In genomic region chr5:134436523-134437339, GRCh38 we compare ENCODE assay signal across 8 cellular contexts. TPM values are rescaled to one million over a fixed set of nuclear protein-coding genes. Genes with fewer than 3 reads are reported as not detected.
DNase-seq lines count a peak whose midpoint lies in the region; ATAC-seq and TF ChIP-seq lines count a peak whose summit lies in the region.

No MANE protein-coding gene starts in this region.

- H3K4me1 ChIP-seq in esophagus muscularis mucosa (peaks cover 37 to 46% (median 43%) of the 10 kb centered on the region in 4 donors), neural progenitor cell (no peaks in the 10 kb centered on the region), thymus (ENCODE audit: control insufficient read depth, insufficient read depth, low read length) (peaks cover 2% of the 10 kb centered on the region)

- no peaks in the 10 kb centered on the region for H3F3A ChIP-seq in neural progenitor cell (ENCODE audit: low read depth)

- H3K9me3 ChIP-seq in esophagus muscularis mucosa (no peaks in the 10 kb centered on the region), neural progenitor cell (ENCODE audit: low read depth) (no peaks in the 10 kb centered on the region), thymus (ENCODE audit: control insufficient read depth) (no peaks in the 10 kb centered on the region)

- 14% methylated on average over 13 of the region's 20 CpGs for WGBS in esophagus muscularis mucosa
- WGBS in thymus: 21% methylated on average over 20 of the region's 20 CpGs

- H3K4me1 Mint-ChIP-seq in neural progenitor cell: peaks cover 5% of the 10 kb centered on the region

- TF ChIP-seq CTCF in esophagus muscularis mucosa (IDR thresholded peaks at IDR 0.05) (no peak), neural progenitor cell (IDR thresholded peaks at IDR 0.05) (no peak)

- peak; percentile 71 for ATAC-seq in HG03060 (IDR thresholded peaks at IDR 0.05; ENCODE audit: low read depth, unreplicated experiment)

- H3K9ac ChIP-seq in neural progenitor cell: no peak overlapping the region

- no peaks in the 10 kb centered on the region for H3K27me3 ChIP-seq in esophagus muscularis mucosa
- H3K27me3 ChIP-seq in neural progenitor cell: no peaks in the 10 kb centered on the region
- no peaks in the 10 kb centered on the region for H3K27me3 ChIP-seq in thymus (ENCODE audit: control insufficient read depth, insufficient read depth)

- no peak for TF ChIP-seq POLR2A in esophagus muscularis mucosa (IDR thresholded peaks at IDR 0.05; ENCODE audit: low read depth)

- H3K4me2 ChIP-seq in neural progenitor cell: no peak overlapping the region

- H3K79me2 ChIP-seq in neural progenitor cell (ENCODE audit: low read depth): no peaks in the 10 kb centered on the region

- H3K27ac ChIP-seq in esophagus muscularis mucosa (replicated peaks in 1 of 4): peak overlapping the region; percentile 83 to 92 (median 86)
- H3K27ac ChIP-seq in neural progenitor cell: no peak overlapping the region
- H3K27ac ChIP-seq in thymus (ENCODE audit: low read depth): peak overlapping the region; percentile 11

- H3K36me3 ChIP-seq in esophagus muscularis mucosa: no peaks in the 10 kb centered on the region
- H3K36me3 ChIP-seq in neural progenitor cell: no peaks in the 10 kb centered on the region
- H3K36me3 ChIP-seq in thymus (ENCODE audit: control insufficient read depth, insufficient read depth): no peaks in the 10 kb centered on the region

- no peak overlapping the region for H3K4me3 Mint-ChIP-seq in neural progenitor cell

- H2AFZ ChIP-seq in neural progenitor cell (replicated peaks): peak overlapping the region; percentile 33

- no peak for TF ChIP-seq EP300 in esophagus muscularis mucosa (IDR thresholded peaks at IDR 0.05)

- intact Hi-C loops in esophagus muscularis mucosa (cut with DNase I): no loop called here

- DNase-seq in NCI-H1105 treated with DMSO at 0.1 percent for 48 hours (lab: John Stamatoyannopoulos, UW) (peak; percentile 38), NCI-H1105 (lab: John Stamatoyannopoulos, UW) (no peak), NCI-H510A treated with DMSO at 0.1 percent for 48 hours (lab: John Stamatoyannopoulos, UW) (peak; percentile 95), esophagus muscularis mucosa (ENCODE audit: extremely low spot score) (no peak), neural progenitor cell (ENCODE audit: low spot score) (no peak)
- DNase-seq in activated CD8-positive, alpha-beta memory T cell treated with anti-CD3 and anti-CD28 coated beads, Interleukin-2, amount 50 U/mL, for 4 hours: peak; percentile 35

- no peaks in the 10 kb centered on the region for H3K9me3 Mint-ChIP-seq in neural progenitor cell

- H3K36me3 Mint-ChIP-seq in neural progenitor cell: no peaks in the 10 kb centered on the region

- H3K4me3 ChIP-seq in esophagus muscularis mucosa (peak overlapping the region; percentile 8 to 23 (median 13)), neural progenitor cell (no peak overlapping the region), thymus (ENCODE audit: low read length) (peak overlapping the region; percentile 2)

- no peaks in the 10 kb centered on the region for H4K20me1 ChIP-seq in neural progenitor cell (ENCODE audit: low read depth)

- H3K27ac Mint-ChIP-seq in neural progenitor cell: no peak overlapping the region

- H3K27me3 Mint-ChIP-seq in neural progenitor cell (ENCODE audit: insufficient read depth, low read depth): peaks cover 6% of the 10 kb centered on the region

RNA-seq across cellular contexts. Expression of gene CDKN2AIPNL, which starts 25.1 kb away (rescaled TPM):
- 10 to 100 TPM; 17.9 to 19.9 (median 18.8) TPM for total RNA-seq in esophagus muscularis mucosa
- 61.7 and 78.9 TPM in 2 replicates for total RNA-seq in neural progenitor cell (ENCODE audit: low replicate concordance)
- 42.1 TPM for polyA plus RNA-seq in thymus

Comparison
In these comparisons a context has a peak if more than half of its experiments do, and no peak if none do; other contexts are left out.
1. DNase-seq: peak in NCI-H1105 treated with DMSO at 0.1 percent for 48 hours (single experiment), NCI-H510A treated with DMSO at 0.1 percent for 48 hours (single experiment) and activated CD8-positive, alpha-beta memory T cell treated with anti-CD3 and anti-CD28 coated beads, Interleukin-2, amount 50 U/mL, for 4 hours (single experiment); none in NCI-H1105 (single experiment), esophagus muscularis mucosa (single experiment) and neural progenitor cell (single experiment).